Comparison of ENCODE assay signal across 8 cellular contexts in genomic region chr1:211260161-211261107, GRCh38. TPM values are rescaled to one million over a fixed set of nuclear protein-coding genes. Genes with fewer than 3 reads are reported as not detected.
DNase-seq lines count a peak whose midpoint lies in the region; ATAC-seq lines count a peak whose summit lies in the region.

No MANE protein-coding gene starts in this region.

- H3K18ac ChIP-seq in mesendoderm (ENCODE audit: low read length), result peak overlapping the region; percentile 53

- no peaks in the 10 kb centered on the region for H3K27me3 ChIP-seq in CD4-positive, CD25-positive, alpha-beta regulatory T cell (ENCODE audit: control insufficient read depth, insufficient read depth, low read length)
- H3K27me3 ChIP-seq in mesendoderm (ENCODE audit: insufficient read depth, low read length, poor library complexity), result no peaks in the 10 kb centered on the region

- H4K5ac ChIP-seq in mesendoderm (ENCODE audit: low read length), result no peak overlapping the region

- peaks cover 17 to 44% (median 27%) of the 10 kb centered on the region in 4 donors for H3K4me1 Mint-ChIP-seq in CD4-positive, CD25-positive, alpha-beta regulatory T cell
- H3K4me1 Mint-ChIP-seq in effector memory CD8-positive, alpha-beta T cell (ENCODE audit: low read depth in 2 of 2), result peaks cover 21 to 27% of the 10 kb centered on the region in 2 donors

- H3K79me2 ChIP-seq in mesendoderm (ENCODE audit: control insufficient read depth, insufficient read depth, low read length), result peaks cover 11% of the 10 kb centered on the region

- H3K9me3 ChIP-seq in CD4-positive, CD25-positive, alpha-beta regulatory T cell (ENCODE audit: control insufficient read depth in 2 of 2, low read length in 2 of 2), result no peaks in the 10 kb centered on the region

- ATAC-seq in CD4-positive, CD25-positive, alpha-beta regulatory T cell (ENCODE audit: low read depth in 2 of 2), result peak; percentile 14 to 18
- ATAC-seq in GM19351 (IDR thresholded peaks at IDR 0.05; ENCODE audit: unreplicated experiment), result peak; percentile 37
- ATAC-seq in HG03521 (IDR thresholded peaks at IDR 0.05; ENCODE audit: unreplicated experiment), result peak; percentile 33
- ATAC-seq in effector memory CD8-positive, alpha-beta T cell (replicated peaks), result peak; percentile 21

- peaks cover 19% of the 10 kb centered on the region for H3K4me1 ChIP-seq in CD4-positive, CD25-positive, alpha-beta regulatory T cell (ENCODE audit: control insufficient read depth, insufficient read depth, low read length, poor library complexity, severe bottlenecking)
- no peaks in the 10 kb centered on the region for H3K4me1 ChIP-seq in mesendoderm (ENCODE audit: control insufficient read depth, low read depth, low read length)

- H3K36me3 Mint-ChIP-seq in CD4-positive, CD25-positive, alpha-beta regulatory T cell, result peaks cover 9% of the 10 kb centered on the region
- H3K36me3 Mint-ChIP-seq in effector memory CD8-positive, alpha-beta T cell (ENCODE audit: insufficient read depth), result peaks cover 54% of the 10 kb centered on the region

- peak overlapping the region; percentile 84 to 93 (median 90) for H3K27ac Mint-ChIP-seq in CD4-positive, CD25-positive, alpha-beta regulatory T cell
- peak overlapping the region; percentile 87 to 92 for H3K27ac Mint-ChIP-seq in effector memory CD8-positive, alpha-beta T cell

- peak overlapping the region; percentile 72 for H3K4me3 ChIP-seq in CD4-positive, CD25-positive, alpha-beta regulatory T cell (ENCODE audit: low read depth, low read length)
- peak overlapping the region; percentile 94 for H3K4me3 ChIP-seq in mesendoderm (ENCODE audit: low read length)

- peak overlapping the region; percentile 82 for H2BK5ac ChIP-seq in mesendoderm (ENCODE audit: low read length)

- H2AK5ac ChIP-seq in mesendoderm (ENCODE audit: low read length), result no peak overlapping the region

- no peak overlapping the region for H2BK120ac ChIP-seq in mesendoderm (ENCODE audit: low read depth, low read length)

- WGBS in mesendoderm (ENCODE audit: extremely low coverage, insufficient coverage, low lambda C conversion rate), result no CpG with 5 or more reads among the region's 58 CpGs

- peak overlapping the region; percentile 87 to 99 (median 92) for H3K4me3 Mint-ChIP-seq in CD4-positive, CD25-positive, alpha-beta regulatory T cell
- peak overlapping the region; percentile 89 to 93 for H3K4me3 Mint-ChIP-seq in effector memory CD8-positive, alpha-beta T cell

- H3K36me3 ChIP-seq in CD4-positive, CD25-positive, alpha-beta regulatory T cell (ENCODE audit: control insufficient read depth, insufficient read depth, low read length), result peaks cover 4% of the 10 kb centered on the region
- no peaks in the 10 kb centered on the region for H3K36me3 ChIP-seq in mesendoderm (ENCODE audit: control insufficient read depth, insufficient read depth, low read length)

- peaks cover 6% of the 10 kb centered on the region for H3K27me3 Mint-ChIP-seq in CD4-positive, CD25-positive, alpha-beta regulatory T cell
- no peaks in the 10 kb centered on the region for H3K27me3 Mint-ChIP-seq in effector memory CD8-positive, alpha-beta T cell

- peak overlapping the region; percentile 96 for H3K9ac ChIP-seq in mesendoderm (ENCODE audit: low read length)

- H3K79me1 ChIP-seq in mesendoderm (ENCODE audit: low read length), result peaks cover 2% of the 10 kb centered on the region

- no peak overlapping the region for H2BK15ac ChIP-seq in mesendoderm (replicated peaks; ENCODE audit: low read depth)

- peaks cover 0 to 1% (median 0%) of the 10 kb centered on the region in 7 donors for H3K9me3 Mint-ChIP-seq in CD4-positive, CD25-positive, alpha-beta regulatory T cell
- H3K9me3 Mint-ChIP-seq in effector memory CD8-positive, alpha-beta T cell, result no peaks in the 10 kb centered on the region

- peak overlapping the region; percentile 86 for H3K27ac ChIP-seq in CD4-positive, CD25-positive, alpha-beta regulatory T cell (ENCODE audit: insufficient read depth, low read length, poor library complexity, severe bottlenecking)
- peak overlapping the region; percentile 87 for H3K27ac ChIP-seq in mesendoderm (ENCODE audit: low read depth, low read length)

- DNase-seq in CD4-positive, CD25-positive, alpha-beta regulatory T cell, result peak; percentile 54 to 77 (median 57)
- peak; percentile 49 to 64 for DNase-seq in NOMO-1 (lab: John Stamatoyannopoulos, UW; ENCODE audit: unreplicated experiment in 2 of 2)
- peak; percentile 40 to 44 (median 42) for DNase-seq in activated CD8-positive, alpha-beta memory T cell treated with anti-CD3 and anti-CD28 coated beads for 48 hours (ENCODE audit: low read depth in 2 of 3, low spot score in 2 of 3)
- peak; percentile 35 to 53 (median 37) for DNase-seq in effector memory CD8-positive, alpha-beta T cell
- DNase-seq in mesendoderm, result peak; percentile 86
- DNase-seq in stimulated activated CD8-positive, alpha-beta memory T cell treated with anti-CD3 and anti-CD28 coated beads, Interleukin-12 subunit alpha, Interleukin-12 subunit beta, amount 100 ng/mL, for 4 hours (ENCODE audit: low read depth), result peak; percentile 31

- no peak overlapping the region for H4K8ac ChIP-seq in mesendoderm (ENCODE audit: low read depth, low read length)

- H3K4me2 ChIP-seq in mesendoderm (ENCODE audit: low read length), result peak overlapping the region; percentile 27

- no peak overlapping the region for H3K4ac ChIP-seq in mesendoderm (ENCODE audit: low read depth, low read length)

- no peak overlapping the region for H3K23ac ChIP-seq in mesendoderm (ENCODE audit: low read length)

- peak overlapping the region; percentile 99 for H3K56ac ChIP-seq in mesendoderm (ENCODE audit: low read length)

RNA-seq across cellular contexts. Expression of gene RCOR3, which starts 1.3 kb away (rescaled TPM):
- 73.9 TPM for total RNA-seq in CD4-positive, CD25-positive, alpha-beta regulatory T cell
- 10 to 100 TPM; 22.7 to 28.5 (median 25.8) TPM for polyA plus RNA-seq in CD4-positive, CD25-positive, alpha-beta regulatory T cell
- polyA plus RNA-seq in mesendoderm (2013, experiment 1 of 2), result 18.2 TPM
- 17.7 TPM for polyA plus RNA-seq in mesendoderm (2013, experiment 2 of 2)

Comparison
In these comparisons a context has a peak if more than half of its experiments do, and no peak if none do; other contexts are left out.
1. Peak in every context shown above with its lines: DNase-seq, ATAC-seq, H3K4me3 ChIP-seq and H3K27ac ChIP-seq.
2. DNase-seq: peak in every context shown above with its lines; median percentile 86 in mesendoderm; 57 in CD4-positive, CD25-positive, alpha-beta regulatory T cell; 56 in NOMO-1; 42 in activated CD8-positive, alpha-beta memory T cell treated with anti-CD3 and anti-CD28 coated beads for 48 hours; 37 in effector memory CD8-positive, alpha-beta T cell; 31 in stimulated activated CD8-positive, alpha-beta memory T cell treated with anti-CD3 and anti-CD28 coated beads, Interleukin-12 subunit alpha, Interleukin-12 subunit beta, amount 100 ng/mL, for 4 hours.